ENCODE assay signal across 17 cellular contexts in the genomic region with DNA sequence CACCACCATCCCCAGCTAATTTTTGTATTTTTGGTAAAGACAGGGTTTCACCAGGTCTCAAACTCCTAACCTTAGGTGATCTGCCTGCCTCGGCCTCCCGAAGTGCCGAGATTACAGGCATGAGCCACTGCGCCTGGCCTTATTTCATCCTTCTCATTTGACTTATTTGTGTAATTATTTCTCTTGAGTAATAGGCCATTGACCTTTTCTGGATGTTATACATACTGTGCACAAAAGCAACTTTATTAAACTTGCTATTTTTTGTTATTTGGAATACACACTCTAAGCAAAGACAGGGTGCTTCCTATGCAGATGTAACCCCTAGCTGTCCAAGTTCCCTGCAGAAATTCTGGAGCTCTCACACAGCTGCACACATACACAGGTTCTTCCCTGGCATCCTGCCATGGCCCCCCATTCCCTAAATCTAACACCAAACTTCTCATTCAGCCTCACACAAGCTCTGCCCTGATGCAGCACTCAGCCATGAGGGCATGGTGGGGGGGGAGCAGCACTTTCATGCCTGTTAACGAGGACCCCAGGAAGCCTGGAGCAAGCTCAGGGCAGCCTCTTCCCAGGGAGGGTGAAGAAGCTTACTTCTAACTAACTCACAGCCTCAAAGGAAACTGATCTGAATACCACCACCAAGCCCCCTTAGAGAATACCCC.
"Had no signal": no experiment of that assay in that cellular context is flagged by ENCODE, and none has a peak within 500 bp of the region (broad histone marks: within the 10 kb centered on the region; RNA-seq: fewer than 3 reads in every experiment).

No MANE protein-coding gene starts in this region.

- DNase-seq: activated CD4-positive, alpha-beta T cell treated with anti-CD3 and anti-CD28 coated beads, Interleukin-2, amount 50 U/mL, for 48 hours; activated naive CD8-positive, alpha-beta T cell treated with anti-CD3 and anti-CD28 coated beads, Interleukin-2, amount 10 ng/mL, durations not matched to agents 7 days and 5 days; activated T-cell treated with anti-CD3 and anti-CD28 coated beads for 4 hours; amygdala; erythroblast; kidney glomerular epithelial cell; mesenchymal stem cell; naive thymus-derived CD8-positive, alpha-beta T cell; stimulated activated CD4-positive, alpha-beta T cell treated with anti-CD3 and anti-CD28 coated beads, Interleukin-12 subunit alpha, Interleukin-12 subunit beta, amount 100 ng/mL, for 4 hours; stimulated activated CD4-positive, alpha-beta T cell treated with anti-CD3 and anti-CD28 coated beads, Interleukin-2, amount 100 ng/mL, for 24 hours; stimulated activated naive CD4-positive, alpha-beta T cell treated with Interleukin-2 at 50 U/mL for 16 hours; substantia nigra; SW 1271 had no signal

- ATAC-seq: naive thymus-derived CD8-positive, alpha-beta T cell had no signal

- H3K9me3 Mint-ChIP-seq: activated naive CD8-positive, alpha-beta T cell treated with anti-CD3 and anti-CD28 coated beads, Interleukin-2, amount 10 ng/mL, durations not matched to agents 7 days and 5 days; activated T-helper 1 cell treated with anti-CD3 and anti-CD28 coated beads, Interleukin-12 subunit alpha, Interleukin-12 subunit beta, Interleukin-2, Interleukin-4 antibody, amounts not matched to agents 30 ng/mL and 10 ng/mL and 1 ng/mL, durations not matched to agents 14 hours and 24 hours and 36 hours; central memory CD8-positive, alpha-beta T cell; naive thymus-derived CD8-positive, alpha-beta T cell had no signal

- H3K4me3 ChIP-seq: coronary artery, tibial nerve had no signal

- H3K4me3 Mint-ChIP-seq: activated naive CD8-positive, alpha-beta T cell treated with anti-CD3 and anti-CD28 coated beads, Interleukin-2, amount 10 ng/mL, durations not matched to agents 7 days and 5 days; activated T-helper 1 cell treated with anti-CD3 and anti-CD28 coated beads, Interleukin-12 subunit alpha, Interleukin-12 subunit beta, Interleukin-2, Interleukin-4 antibody, amounts not matched to agents 30 ng/mL and 10 ng/mL and 1 ng/mL, durations not matched to agents 14 hours and 24 hours and 36 hours; central memory CD8-positive, alpha-beta T cell; naive thymus-derived CD8-positive, alpha-beta T cell had no signal

- H3K36me3 ChIP-seq: tibial nerve had no signal

- H3K36me3 Mint-ChIP-seq: activated naive CD8-positive, alpha-beta T cell treated with anti-CD3 and anti-CD28 coated beads, Interleukin-2, amount 10 ng/mL, durations not matched to agents 7 days and 5 days; naive thymus-derived CD8-positive, alpha-beta T cell had no signal

- H3K9me3 ChIP-seq: tibial nerve had no signal

- H3K27ac Mint-ChIP-seq: activated naive CD8-positive, alpha-beta T cell treated with anti-CD3 and anti-CD28 coated beads, Interleukin-2, amount 10 ng/mL, durations not matched to agents 7 days and 5 days; activated T-helper 1 cell treated with anti-CD3 and anti-CD28 coated beads, Interleukin-12 subunit alpha, Interleukin-12 subunit beta, Interleukin-2, Interleukin-4 antibody, amounts not matched to agents 30 ng/mL and 10 ng/mL and 1 ng/mL, durations not matched to agents 14 hours and 24 hours and 36 hours; naive thymus-derived CD8-positive, alpha-beta T cell had no signal

- H3K27me3 ChIP-seq: tibial nerve had no signal

- H3K27ac ChIP-seq: coronary artery had no signal

- H3K4me1 Mint-ChIP-seq: central memory CD8-positive, alpha-beta T cell had no signal
